20 cellular contexts compared by ENCODE assay signal in genomic region chr18:57853864-57854263, GRCh38.
"Had no signal": no experiment of that assay in that cellular context is flagged by ENCODE, and none has a peak within 500 bp of the region (broad histone marks: within the 10 kb centered on the region; RNA-seq: fewer than 3 reads in every experiment).

No MANE protein-coding gene starts in this region.

- H3K4me1 ChIP-seq: esophagus squamous epithelium, gastroesophageal sphincter, heart left ventricle, left lung, lower lobe of right lung had no signal

- H3K27me3 ChIP-seq: esophagus squamous epithelium, gastroesophageal sphincter, heart left ventricle, left lung had no signal

- H3K4me3 ChIP-seq: coronary artery, esophagus squamous epithelium, gastroesophageal sphincter, heart left ventricle, left lung, lower lobe of right lung had no signal

- ATAC-seq: effector memory CD8-positive, alpha-beta T cell; esophagus mucosa; gastroesophageal sphincter; heart left ventricle; left lung; left ventricle myocardium superior; lower lobe of right lung had no signal

- H3K9me3 ChIP-seq: esophagus squamous epithelium, left lung, lower lobe of right lung had no signal

- DNase-seq: effector CD8-positive, alpha-beta T cell; effector memory CD8-positive, alpha-beta T cell; endodermal cell; erythroblast; esophagus squamous epithelium; foreskin fibroblast; heart left ventricle; hypothalamus; immature natural killer cell; islet precursor cell; kidney; kidney glomerular epithelial cell; left lung; left ventricle myocardium superior; lower lobe of right lung; mesenchymal stem cell had no signal

- H3K36me3 ChIP-seq: esophagus squamous epithelium, gastroesophageal sphincter, heart left ventricle, left lung, lower lobe of right lung had no signal

- H3K27ac ChIP-seq: coronary artery, epithelial cell of prostate, esophagus squamous epithelium, gastroesophageal sphincter, heart left ventricle, left lung, lower lobe of right lung had no signal
